In the genomic region with DNA sequence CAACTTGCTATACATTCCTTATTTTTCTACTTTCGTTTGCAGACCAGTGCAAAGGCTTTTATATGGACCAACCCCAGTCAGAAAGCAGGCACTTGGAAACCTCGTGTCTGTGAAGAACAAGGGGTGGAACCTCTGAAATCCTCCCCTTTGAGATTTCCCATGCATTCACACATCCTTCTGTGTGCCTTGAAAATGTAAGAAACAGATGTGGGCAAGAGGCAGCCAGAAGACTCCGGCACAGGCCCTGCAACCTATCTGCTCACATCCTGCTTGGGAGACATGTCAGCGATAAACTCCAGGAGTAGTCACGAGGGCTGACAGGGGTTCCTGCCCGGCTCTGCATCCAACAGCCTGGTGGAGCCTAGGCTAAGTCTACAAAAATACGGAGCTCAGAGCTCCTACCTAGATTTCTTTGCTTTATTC, we compare ENCODE assay signal across 1 cellular context.
TF ChIP-seq lines count a peak whose summit lies in the region.

No MANE protein-coding gene starts in this region.

TF ChIP-seq in K562, 482 proteins besides CTCF, POLR2A, EP300 and RAD21 (continued from another document and continues in another):
- TF ChIP-seq, protein P1, sequence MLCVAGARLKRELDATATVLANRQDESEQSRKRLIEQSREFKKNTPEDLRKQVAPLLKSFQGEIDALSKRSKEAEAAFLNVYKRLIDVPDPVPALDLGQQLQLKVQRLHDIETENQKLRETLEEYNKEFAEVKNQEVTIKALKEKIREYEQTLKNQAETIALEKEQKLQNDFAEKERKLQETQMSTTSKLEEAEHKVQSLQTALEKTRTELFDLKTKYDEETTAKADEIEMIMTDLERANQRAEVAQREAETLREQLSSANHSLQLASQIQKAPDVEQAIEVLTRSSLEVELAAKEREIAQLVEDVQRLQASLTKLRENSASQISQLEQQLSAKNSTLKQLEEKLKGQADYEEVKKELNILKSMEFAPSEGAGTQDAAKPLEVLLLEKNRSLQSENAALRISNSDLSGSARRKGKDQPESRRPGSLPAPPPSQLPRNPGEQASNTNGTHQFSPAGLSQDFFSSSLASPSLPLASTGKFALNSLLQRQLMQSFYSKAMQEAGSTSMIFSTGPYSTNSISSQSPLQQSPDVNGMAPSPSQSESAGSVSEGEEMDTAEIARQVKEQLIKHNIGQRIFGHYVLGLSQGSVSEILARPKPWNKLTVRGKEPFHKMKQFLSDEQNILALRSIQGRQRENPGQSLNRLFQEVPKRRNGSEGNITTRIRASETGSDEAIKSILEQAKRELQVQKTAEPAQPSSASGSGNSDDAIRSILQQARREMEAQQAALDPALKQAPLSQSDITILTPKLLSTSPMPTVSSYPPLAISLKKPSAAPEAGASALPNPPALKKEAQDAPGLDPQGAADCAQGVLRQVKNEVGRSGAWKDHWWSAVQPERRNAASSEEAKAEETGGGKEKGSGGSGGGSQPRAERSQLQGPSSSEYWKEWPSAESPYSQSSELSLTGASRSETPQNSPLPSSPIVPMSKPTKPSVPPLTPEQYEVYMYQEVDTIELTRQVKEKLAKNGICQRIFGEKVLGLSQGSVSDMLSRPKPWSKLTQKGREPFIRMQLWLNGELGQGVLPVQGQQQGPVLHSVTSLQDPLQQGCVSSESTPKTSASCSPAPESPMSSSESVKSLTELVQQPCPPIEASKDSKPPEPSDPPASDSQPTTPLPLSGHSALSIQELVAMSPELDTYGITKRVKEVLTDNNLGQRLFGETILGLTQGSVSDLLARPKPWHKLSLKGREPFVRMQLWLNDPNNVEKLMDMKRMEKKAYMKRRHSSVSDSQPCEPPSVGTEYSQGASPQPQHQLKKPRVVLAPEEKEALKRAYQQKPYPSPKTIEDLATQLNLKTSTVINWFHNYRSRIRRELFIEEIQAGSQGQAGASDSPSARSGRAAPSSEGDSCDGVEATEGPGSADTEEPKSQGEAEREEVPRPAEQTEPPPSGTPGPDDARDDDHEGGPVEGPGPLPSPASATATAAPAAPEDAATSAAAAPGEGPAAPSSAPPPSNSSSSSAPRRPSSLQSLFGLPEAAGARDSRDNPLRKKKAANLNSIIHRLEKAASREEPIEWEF (CRISPR knock-in tag; IDR thresholded peaks at IDR 0.05): no peak
- TF ChIP-seq, protein P2, sequence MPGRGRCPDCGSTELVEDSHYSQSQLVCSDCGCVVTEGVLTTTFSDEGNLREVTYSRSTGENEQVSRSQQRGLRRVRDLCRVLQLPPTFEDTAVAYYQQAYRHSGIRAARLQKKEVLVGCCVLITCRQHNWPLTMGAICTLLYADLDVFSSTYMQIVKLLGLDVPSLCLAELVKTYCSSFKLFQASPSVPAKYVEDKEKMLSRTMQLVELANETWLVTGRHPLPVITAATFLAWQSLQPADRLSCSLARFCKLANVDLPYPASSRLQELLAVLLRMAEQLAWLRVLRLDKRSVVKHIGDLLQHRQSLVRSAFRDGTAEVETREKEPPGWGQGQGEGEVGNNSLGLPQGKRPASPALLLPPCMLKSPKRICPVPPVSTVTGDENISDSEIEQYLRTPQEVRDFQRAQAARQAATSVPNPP (IDR thresholded peaks at IDR 0.05; ENCODE audit: borderline replicate concordance, insufficient read depth, insufficient read length): no peak
- TF ChIP-seq GATAD2B (IDR thresholded peaks at IDR 0.05; ENCODE audit: borderline replicate concordance) (no peak), RBM15 (IDR thresholded peaks at IDR 0.05; ENCODE audit: insufficient read depth, low read length) (no peak), ZNF239 (CRISPR knock-in tag; IDR thresholded peaks at IDR 0.05) (no peak), GABPB2 (CRISPR knock-in tag; conservative IDR thresholded peaks at IDR 0.05) (0 out of 2 replicates have a peak, but pooled peaks have one; percentile 12), PRPF4 (IDR thresholded peaks at IDR 0.05; ENCODE audit: insufficient read depth, low read depth, low read length, poor library complexity, severe bottlenecking) (no peak), ZNF583 (CRISPR knock-in tag; IDR thresholded peaks at IDR 0.05) (0 out of 2 replicates have a peak, but pooled peaks have one; percentile 19), BRF1 (IDR thresholded peaks at IDR 0.05; ENCODE audit: borderline replicate concordance, extremely low read depth, insufficient read length) (no peak), ZEB2 (IDR thresholded peaks at IDR 0.05) (no peak), ZNF347 (CRISPR knock-in tag; IDR thresholded peaks at IDR 0.05; ENCODE audit: low read depth) (no peak), ZNF175 (CRISPR knock-in tag; IDR thresholded peaks at IDR 0.05; ENCODE audit: low read depth) (peak; percentile 82; the same call in 1 of the 2 replicates), GTF2F1 (IDR thresholded peaks at IDR 0.05; ENCODE audit: low read depth, low read length) (no peak), MEF2D (tag; conservative IDR thresholded peaks at IDR 0.05; ENCODE audit: low read depth) (peak; percentile 40; the same call in 1 of the 2 replicates), ZKSCAN8 (CRISPR knock-in tag; IDR thresholded peaks at IDR 0.05) (0 out of 2 replicates have a peak, but pooled peaks have one; percentile 33), ZNF766 (CRISPR knock-in tag; conservative IDR thresholded peaks at IDR 0.05) (peak; percentile 72), ILK (tag; IDR thresholded peaks at IDR 0.05; ENCODE audit: borderline replicate concordance, low read depth) (no peak), FOS (IDR thresholded peaks at IDR 0.05; ENCODE audit: extremely low read depth, insufficient read length) (no peak), SMARCA5 (IDR thresholded peaks at IDR 0.05) (no peak)
- TF ChIP-seq, protein P3, sequence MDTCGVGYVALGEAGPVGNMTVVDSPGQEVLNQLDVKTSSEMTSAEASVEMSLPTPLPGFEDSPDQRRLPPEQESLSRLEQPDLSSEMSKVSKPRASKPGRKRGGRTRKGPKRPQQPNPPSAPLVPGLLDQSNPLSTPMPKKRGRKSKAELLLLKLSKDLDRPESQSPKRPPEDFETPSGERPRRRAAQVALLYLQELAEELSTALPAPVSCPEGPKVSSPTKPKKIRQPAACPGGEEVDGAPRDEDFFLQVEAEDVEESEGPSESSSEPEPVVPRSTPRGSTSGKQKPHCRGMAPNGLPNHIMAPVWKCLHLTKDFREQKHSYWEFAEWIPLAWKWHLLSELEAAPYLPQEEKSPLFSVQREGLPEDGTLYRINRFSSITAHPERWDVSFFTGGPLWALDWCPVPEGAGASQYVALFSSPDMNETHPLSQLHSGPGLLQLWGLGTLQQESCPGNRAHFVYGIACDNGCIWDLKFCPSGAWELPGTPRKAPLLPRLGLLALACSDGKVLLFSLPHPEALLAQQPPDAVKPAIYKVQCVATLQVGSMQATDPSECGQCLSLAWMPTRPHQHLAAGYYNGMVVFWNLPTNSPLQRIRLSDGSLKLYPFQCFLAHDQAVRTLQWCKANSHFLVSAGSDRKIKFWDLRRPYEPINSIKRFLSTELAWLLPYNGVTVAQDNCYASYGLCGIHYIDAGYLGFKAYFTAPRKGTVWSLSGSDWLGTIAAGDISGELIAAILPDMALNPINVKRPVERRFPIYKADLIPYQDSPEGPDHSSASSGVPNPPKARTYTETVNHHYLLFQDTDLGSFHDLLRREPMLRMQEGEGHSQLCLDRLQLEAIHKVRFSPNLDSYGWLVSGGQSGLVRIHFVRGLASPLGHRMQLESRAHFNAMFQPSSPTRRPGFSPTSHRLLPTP (IDR thresholded peaks at IDR 0.05; ENCODE audit: borderline replicate concordance, extremely low read depth, insufficient read length): no peak
- TF ChIP-seq, protein P4, sequence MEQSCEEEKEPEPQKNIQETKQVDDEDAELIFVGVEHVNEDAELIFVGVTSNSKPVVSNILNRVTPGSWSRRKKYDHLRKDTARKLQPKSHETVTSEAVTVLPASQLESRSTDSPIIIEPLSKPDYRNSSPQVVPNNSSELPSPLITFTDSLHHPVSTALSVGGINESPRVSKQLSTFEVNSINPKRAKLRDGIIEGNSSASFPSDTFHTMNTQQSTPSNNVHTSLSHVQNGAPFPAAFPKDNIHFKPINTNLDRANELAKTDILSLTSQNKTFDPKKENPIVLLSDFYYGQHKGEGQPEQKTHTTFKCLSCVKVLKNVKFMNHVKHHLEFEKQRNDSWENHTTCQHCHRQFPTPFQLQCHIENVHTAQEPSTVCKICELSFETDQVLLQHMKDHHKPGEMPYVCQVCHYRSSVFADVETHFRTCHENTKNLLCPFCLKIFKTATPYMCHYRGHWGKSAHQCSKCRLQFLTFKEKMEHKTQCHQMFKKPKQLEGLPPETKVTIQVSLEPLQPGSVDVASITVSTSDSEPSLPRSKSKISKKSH (CRISPR knock-in tag; IDR thresholded peaks at IDR 0.05): no peak
- TF ChIP-seq, protein P5, sequence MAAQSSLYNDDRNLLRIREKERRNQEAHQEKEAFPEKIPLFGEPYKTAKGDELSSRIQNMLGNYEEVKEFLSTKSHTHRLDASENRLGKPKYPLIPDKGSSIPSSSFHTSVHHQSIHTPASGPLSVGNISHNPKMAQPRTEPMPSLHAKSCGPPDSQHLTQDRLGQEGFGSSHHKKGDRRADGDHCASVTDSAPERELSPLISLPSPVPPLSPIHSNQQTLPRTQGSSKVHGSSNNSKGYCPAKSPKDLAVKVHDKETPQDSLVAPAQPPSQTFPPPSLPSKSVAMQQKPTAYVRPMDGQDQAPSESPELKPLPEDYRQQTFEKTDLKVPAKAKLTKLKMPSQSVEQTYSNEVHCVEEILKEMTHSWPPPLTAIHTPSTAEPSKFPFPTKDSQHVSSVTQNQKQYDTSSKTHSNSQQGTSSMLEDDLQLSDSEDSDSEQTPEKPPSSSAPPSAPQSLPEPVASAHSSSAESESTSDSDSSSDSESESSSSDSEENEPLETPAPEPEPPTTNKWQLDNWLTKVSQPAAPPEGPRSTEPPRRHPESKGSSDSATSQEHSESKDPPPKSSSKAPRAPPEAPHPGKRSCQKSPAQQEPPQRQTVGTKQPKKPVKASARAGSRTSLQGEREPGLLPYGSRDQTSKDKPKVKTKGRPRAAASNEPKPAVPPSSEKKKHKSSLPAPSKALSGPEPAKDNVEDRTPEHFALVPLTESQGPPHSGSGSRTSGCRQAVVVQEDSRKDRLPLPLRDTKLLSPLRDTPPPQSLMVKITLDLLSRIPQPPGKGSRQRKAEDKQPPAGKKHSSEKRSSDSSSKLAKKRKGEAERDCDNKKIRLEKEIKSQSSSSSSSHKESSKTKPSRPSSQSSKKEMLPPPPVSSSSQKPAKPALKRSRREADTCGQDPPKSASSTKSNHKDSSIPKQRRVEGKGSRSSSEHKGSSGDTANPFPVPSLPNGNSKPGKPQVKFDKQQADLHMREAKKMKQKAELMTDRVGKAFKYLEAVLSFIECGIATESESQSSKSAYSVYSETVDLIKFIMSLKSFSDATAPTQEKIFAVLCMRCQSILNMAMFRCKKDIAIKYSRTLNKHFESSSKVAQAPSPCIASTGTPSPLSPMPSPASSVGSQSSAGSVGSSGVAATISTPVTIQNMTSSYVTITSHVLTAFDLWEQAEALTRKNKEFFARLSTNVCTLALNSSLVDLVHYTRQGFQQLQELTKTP (IDR thresholded peaks at IDR 0.05; ENCODE audit: low read depth in 1 of 2, partially characterized antibody in 2 of 2): no peak
- TF ChIP-seq, protein P6, sequence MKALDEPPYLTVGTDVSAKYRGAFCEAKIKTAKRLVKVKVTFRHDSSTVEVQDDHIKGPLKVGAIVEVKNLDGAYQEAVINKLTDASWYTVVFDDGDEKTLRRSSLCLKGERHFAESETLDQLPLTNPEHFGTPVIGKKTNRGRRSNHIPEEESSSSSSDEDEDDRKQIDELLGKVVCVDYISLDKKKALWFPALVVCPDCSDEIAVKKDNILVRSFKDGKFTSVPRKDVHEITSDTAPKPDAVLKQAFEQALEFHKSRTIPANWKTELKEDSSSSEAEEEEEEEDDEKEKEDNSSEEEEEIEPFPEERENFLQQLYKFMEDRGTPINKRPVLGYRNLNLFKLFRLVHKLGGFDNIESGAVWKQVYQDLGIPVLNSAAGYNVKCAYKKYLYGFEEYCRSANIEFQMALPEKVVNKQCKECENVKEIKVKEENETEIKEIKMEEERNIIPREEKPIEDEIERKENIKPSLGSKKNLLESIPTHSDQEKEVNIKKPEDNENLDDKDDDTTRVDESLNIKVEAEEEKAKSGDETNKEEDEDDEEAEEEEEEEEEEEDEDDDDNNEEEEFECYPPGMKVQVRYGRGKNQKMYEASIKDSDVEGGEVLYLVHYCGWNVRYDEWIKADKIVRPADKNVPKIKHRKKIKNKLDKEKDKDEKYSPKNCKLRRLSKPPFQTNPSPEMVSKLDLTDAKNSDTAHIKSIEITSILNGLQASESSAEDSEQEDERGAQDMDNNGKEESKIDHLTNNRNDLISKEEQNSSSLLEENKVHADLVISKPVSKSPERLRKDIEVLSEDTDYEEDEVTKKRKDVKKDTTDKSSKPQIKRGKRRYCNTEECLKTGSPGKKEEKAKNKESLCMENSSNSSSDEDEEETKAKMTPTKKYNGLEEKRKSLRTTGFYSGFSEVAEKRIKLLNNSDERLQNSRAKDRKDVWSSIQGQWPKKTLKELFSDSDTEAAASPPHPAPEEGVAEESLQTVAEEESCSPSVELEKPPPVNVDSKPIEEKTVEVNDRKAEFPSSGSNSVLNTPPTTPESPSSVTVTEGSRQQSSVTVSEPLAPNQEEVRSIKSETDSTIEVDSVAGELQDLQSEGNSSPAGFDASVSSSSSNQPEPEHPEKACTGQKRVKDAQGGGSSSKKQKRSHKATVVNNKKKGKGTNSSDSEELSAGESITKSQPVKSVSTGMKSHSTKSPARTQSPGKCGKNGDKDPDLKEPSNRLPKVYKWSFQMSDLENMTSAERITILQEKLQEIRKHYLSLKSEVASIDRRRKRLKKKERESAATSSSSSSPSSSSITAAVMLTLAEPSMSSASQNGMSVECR (CRISPR knock-in tag; IDR thresholded peaks at IDR 0.05): no peak
- TF ChIP-seq, protein P7, sequence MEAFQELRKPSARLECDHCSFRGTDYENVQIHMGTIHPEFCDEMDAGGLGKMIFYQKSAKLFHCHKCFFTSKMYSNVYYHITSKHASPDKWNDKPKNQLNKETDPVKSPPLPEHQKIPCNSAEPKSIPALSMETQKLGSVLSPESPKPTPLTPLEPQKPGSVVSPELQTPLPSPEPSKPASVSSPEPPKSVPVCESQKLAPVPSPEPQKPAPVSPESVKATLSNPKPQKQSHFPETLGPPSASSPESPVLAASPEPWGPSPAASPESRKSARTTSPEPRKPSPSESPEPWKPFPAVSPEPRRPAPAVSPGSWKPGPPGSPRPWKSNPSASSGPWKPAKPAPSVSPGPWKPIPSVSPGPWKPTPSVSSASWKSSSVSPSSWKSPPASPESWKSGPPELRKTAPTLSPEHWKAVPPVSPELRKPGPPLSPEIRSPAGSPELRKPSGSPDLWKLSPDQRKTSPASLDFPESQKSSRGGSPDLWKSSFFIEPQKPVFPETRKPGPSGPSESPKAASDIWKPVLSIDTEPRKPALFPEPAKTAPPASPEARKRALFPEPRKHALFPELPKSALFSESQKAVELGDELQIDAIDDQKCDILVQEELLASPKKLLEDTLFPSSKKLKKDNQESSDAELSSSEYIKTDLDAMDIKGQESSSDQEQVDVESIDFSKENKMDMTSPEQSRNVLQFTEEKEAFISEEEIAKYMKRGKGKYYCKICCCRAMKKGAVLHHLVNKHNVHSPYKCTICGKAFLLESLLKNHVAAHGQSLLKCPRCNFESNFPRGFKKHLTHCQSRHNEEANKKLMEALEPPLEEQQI (IDR thresholded peaks at IDR 0.05): no peak
- TF ChIP-seq, protein P8, sequence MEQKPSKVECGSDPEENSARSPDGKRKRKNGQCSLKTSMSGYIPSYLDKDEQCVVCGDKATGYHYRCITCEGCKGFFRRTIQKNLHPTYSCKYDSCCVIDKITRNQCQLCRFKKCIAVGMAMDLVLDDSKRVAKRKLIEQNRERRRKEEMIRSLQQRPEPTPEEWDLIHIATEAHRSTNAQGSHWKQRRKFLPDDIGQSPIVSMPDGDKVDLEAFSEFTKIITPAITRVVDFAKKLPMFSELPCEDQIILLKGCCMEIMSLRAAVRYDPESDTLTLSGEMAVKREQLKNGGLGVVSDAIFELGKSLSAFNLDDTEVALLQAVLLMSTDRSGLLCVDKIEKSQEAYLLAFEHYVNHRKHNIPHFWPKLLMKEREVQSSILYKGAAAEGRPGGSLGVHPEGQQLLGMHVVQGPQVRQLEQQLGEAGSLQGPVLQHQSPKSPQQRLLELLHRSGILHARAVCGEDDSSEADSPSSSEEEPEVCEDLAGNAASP (IDR thresholded peaks at IDR 0.05): no peak
